7 cellular contexts compared by ENCODE assay signal in the genomic region with DNA sequence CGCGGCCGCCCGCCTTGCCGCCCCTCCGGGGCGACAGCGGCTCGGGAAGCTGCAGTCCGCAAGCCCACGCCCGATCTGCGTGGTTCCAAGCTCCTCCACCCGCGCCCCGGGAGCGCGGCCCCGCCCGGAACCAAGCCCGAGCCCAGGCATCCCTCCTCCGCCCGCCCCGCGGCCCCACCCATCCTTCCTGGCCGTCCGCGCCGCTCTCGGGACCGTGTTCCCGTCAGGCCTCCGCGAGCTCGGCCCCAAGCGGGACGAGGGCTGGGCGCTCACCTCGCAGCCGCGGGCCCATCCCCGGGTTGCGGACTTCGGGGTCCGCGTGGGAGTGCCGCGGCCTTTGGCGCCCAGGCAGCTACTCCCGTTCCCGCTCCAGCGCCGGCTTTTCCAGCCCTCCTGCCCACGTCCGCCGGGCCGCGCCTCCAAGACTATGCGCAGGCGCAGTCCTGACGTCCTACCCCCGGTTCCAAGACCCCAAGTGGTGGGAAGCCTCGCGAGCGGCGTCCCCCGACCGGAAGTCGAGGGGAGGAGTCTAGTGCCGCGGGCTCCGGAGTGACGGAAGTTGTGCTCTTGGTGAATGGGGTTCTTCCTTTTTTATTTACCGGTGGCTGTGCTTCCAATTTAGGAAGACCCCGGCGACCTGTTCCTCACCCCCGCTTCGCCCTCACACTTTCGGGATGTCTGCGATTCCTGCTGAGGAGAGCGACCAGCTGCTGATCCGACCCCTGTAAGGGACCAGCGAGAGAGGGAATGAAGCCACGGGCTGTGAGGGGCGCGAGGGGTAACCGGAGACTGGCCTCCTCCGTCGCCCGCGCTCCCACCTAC. TPM values are rescaled to one million over a fixed set of nuclear protein-coding genes. Genes with fewer than 3 reads are reported as not detected.
DNase-seq lines count a peak whose midpoint lies in the region; ATAC-seq and TF ChIP-seq lines count a peak whose summit lies in the region.

A gene (plus strand): TSS at position 555 of the 822 bp plus-strand sequence. CDS start 120 bp downstream, at position 675.
A gene with protein sequence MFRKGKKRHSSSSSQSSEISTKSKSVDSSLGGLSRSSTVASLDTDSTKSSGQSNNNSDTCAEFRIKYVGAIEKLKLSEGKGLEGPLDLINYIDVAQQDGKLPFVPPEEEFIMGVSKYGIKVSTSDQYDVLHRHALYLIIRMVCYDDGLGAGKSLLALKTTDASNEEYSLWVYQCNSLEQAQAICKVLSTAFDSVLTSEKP (minus strand): TSS at position 429 of the 822 bp plus-strand sequence. CDS start 4,831 bp downstream, outside the sequence.

- no peaks in the 10 kb centered on the region for H3K36me3 ChIP-seq in hepatocyte (replicated peaks; ENCODE audit: insufficient read depth, low read depth)

- ATAC-seq in GM18508 (IDR thresholded peaks at IDR 0.05; ENCODE audit: insufficient read depth, unreplicated experiment): peak; percentile 63
- peak; percentile 87 for ATAC-seq in HG03025 (IDR thresholded peaks at IDR 0.05; ENCODE audit: low FRiP score, unreplicated experiment)

- peak within 1 kb of the TSS; percentile 90 for H2AFZ ChIP-seq in hepatocyte

- H3K4me2 ChIP-seq in hepatocyte: peak within 1 kb of the TSS; percentile 98

- peaks cover 60% of the 10 kb centered on the region for H3K79me2 ChIP-seq in hepatocyte

- no peaks in the 10 kb centered on the region for H3K9me3 ChIP-seq in hepatocyte (ENCODE audit: low read depth)

- no peaks in the 10 kb centered on the region for H3K9me2 ChIP-seq in hepatocyte (replicated peaks; ENCODE audit: insufficient read depth)

- WGBS in hepatocyte (ENCODE audit: low lambda C conversion rate, missing lambda C conversion rate): under 1% methylated on average over 63 of the region's 91 CpGs

- no peaks in the 10 kb centered on the region for H4K20me1 ChIP-seq in hepatocyte (ENCODE audit: insufficient read depth, poor library complexity, severe bottlenecking)

- H3K4me3 ChIP-seq in hepatocyte: peak within 1 kb of the TSS; percentile 83

- DNase-seq in NCI-H2081 (lab: John Stamatoyannopoulos, UW): peak; percentile 99
- DNase-seq in T1000 (lab: John Stamatoyannopoulos, UW): peak; percentile 95
- peak; percentile 99 for DNase-seq in astrocyte of the hippocampus (ENCODE audit: low read depth, low spot score)
- peak; percentile 100 for DNase-seq in hepatocyte (ENCODE audit: low spot score)
- peak; percentile 98 for DNase-seq in retina

- TF ChIP-seq CTCF in hepatocyte (IDR thresholded peaks at IDR 0.05; ENCODE audit: poor library complexity): no peak

- peak within 1 kb of the TSS; percentile 90 for H3K27ac ChIP-seq in hepatocyte

- H3K27me3 ChIP-seq in hepatocyte: no peaks in the 10 kb centered on the region

- peaks cover 20% of the 10 kb centered on the region for H3K4me1 ChIP-seq in hepatocyte (ENCODE audit: insufficient read depth)

RNA-seq across cellular contexts. Expression of the first gene that starts in this region (rescaled TPM):
- 38.7 and 39.1 TPM in 2 replicates for total RNA-seq in hepatocyte
- 21.5 and 23.9 TPM in 2 replicates for polyA plus RNA-seq in hepatocyte

RNA-seq across cellular contexts. Expression of the second gene that starts in this region (rescaled TPM):
- total RNA-seq in hepatocyte: 17.4 and 22.7 TPM in 2 replicates
- 51.8 and 65.2 TPM in 2 replicates for polyA plus RNA-seq in hepatocyte

Comparison
In these comparisons a context has a peak if more than half of its experiments do, and no peak if none do; other contexts are left out.
1. Peak in every context shown above with its lines: DNase-seq, ATAC-seq, H3K4me3 ChIP-seq and H3K27ac ChIP-seq.